8 cellular contexts compared by ENCODE assay signal in genomic region chr2:55232863-55233657, GRCh38. TPM values are rescaled to one million over a fixed set of nuclear protein-coding genes. Genes with fewer than 3 reads are reported as not detected.
A peak's percentile ranks its signal among the peaks of the same experiment; 100 is the strongest.
DNase-seq lines count a peak whose midpoint lies in the region; ATAC-seq and TF ChIP-seq lines count a peak whose summit lies in the region.

No MANE protein-coding gene starts in this region.

- peaks cover 53% of the 10 kb centered on the region for H3K36me3 ChIP-seq in WERI-Rb-1
- H3K36me3 ChIP-seq in liver (ENCODE audit: control insufficient read depth in 4 of 4, insufficient read depth in 3 of 4, low read depth in 1 of 4, low read length in 3 of 4): peaks cover 7 to 25% (median 23%) of the 10 kb centered on the region in 4 donors

- no peak for TF ChIP-seq RAD21 in liver (IDR thresholded peaks at IDR 0.05)

- H3K9me3 ChIP-seq in WERI-Rb-1 (ENCODE audit: severe bottlenecking): no peaks in the 10 kb centered on the region
- H3K9me3 ChIP-seq in liver (ENCODE audit: control insufficient read depth in 4 of 4, low read length in 3 of 4): no peaks in the 10 kb centered on the region

- H3K4me3 ChIP-seq in WERI-Rb-1 (ENCODE audit: low read depth, low read length): peak overlapping the region; percentile 82
- peak overlapping the region; percentile 69 to 99 (median 98) for H3K4me3 ChIP-seq in liver (ENCODE audit: low read depth in 1 of 3, low read length in 3 of 3)

- peaks cover 2 to 21% (median 11%) of the 10 kb centered on the region in 4 donors for H3K4me1 ChIP-seq in liver (ENCODE audit: control insufficient read depth in 4 of 4, insufficient read depth in 4 of 4, low read length in 3 of 4)

- H3K27me3 ChIP-seq in WERI-Rb-1 (ENCODE audit: insufficient read depth, low read depth, severe bottlenecking) (no peaks in the 10 kb centered on the region), liver (ENCODE audit: control insufficient read depth in 4 of 4, insufficient read depth in 4 of 4, low read length in 3 of 4) (no peaks in the 10 kb centered on the region)

- 6% methylated on average over 33 of the region's 33 CpGs for WGBS in liver

- ATAC-seq in HG03439 (IDR thresholded peaks at IDR 0.05; ENCODE audit: unreplicated experiment): peak; percentile 21
- no peak for ATAC-seq in GM18520 (IDR thresholded peaks at IDR 0.05; ENCODE audit: unreplicated experiment)

- H3K27ac ChIP-seq in WERI-Rb-1 (peak overlapping the region; percentile 99), liver (ENCODE audit: low read depth in 1 of 2, low read length in 2 of 2) (peak overlapping the region; percentile 89 to 96)

- peak overlapping the region; percentile 91 to 98 for H3K9ac ChIP-seq in liver (ENCODE audit: low read depth in 1 of 2, low read length in 2 of 2)

- TF ChIP-seq CTCF in WERI-Rb-1 (IDR thresholded peaks at IDR 0.05; ENCODE audit: low read depth, low read length) (no peak), liver (IDR thresholded peaks at IDR 0.05; ENCODE audit: low read depth, low read length, missing input control) (no peak)

- DNase-seq in NCI-H748 (lab: John Stamatoyannopoulos, UW; ENCODE audit: unreplicated experiment): peak; percentile 30
- no peak for DNase-seq in NCI-H748 treated with DMSO at 0.1 percent for 48 hours (lab: John Stamatoyannopoulos, UW)
- peak; percentile 23 for DNase-seq in WERI-Rb-1
- DNase-seq in cerebellum (ENCODE audit: low spot score): peak; percentile 19
- DNase-seq in stimulated activated CD8-positive, alpha-beta memory T cell treated with anti-CD3 and anti-CD28 coated beads, Interleukin-2, amount 100 ng/mL, for 1 hour (ENCODE audit: low read depth in 2 of 2): peak; percentile 9 to 28

TF ChIP-seq in liver, 16 proteins besides CTCF, POLR2A, EP300 and RAD21:
- TF ChIP-seq HNF4A (conservative IDR thresholded peaks at IDR 0.05) (no peak), FOXA1 (IDR thresholded peaks at IDR 0.05) (no peak), NR2F2 (IDR thresholded peaks at IDR 0.05) (no peak), SP1 (IDR thresholded peaks at IDR 0.05) (no peak), ATF3 (IDR thresholded peaks at IDR 0.05) (no peak), JUND (IDR thresholded peaks at IDR 0.05) (no peak)

RNA-seq across cellular contexts. Expression of gene RPS27A, which starts 0.6 kb away (rescaled TPM):
- total RNA-seq in cerebellum (466 TPM), liver (100 to 1,000 TPM; 225 to 555 TPM)
- polyA plus RNA-seq in liver: 100 to 1,000 TPM; 424 to 655 TPM

RNA-seq across cellular contexts. Expression of gene CLHC1, which starts 1.0 kb away (rescaled TPM):
- total RNA-seq in cerebellum (51.1 TPM), liver (1 to 10 TPM; 3.8 to 4.9 TPM)
- polyA plus RNA-seq in liver: 1 to 10 TPM in 1 of 2 donors, under 1 TPM in 1; 0.45 to 1.3 TPM

RNA-seq across cellular contexts. Expression of gene MTIF2, which starts 36.0 kb away (rescaled TPM):
- total RNA-seq in cerebellum (14.6 TPM), liver (10 to 100 TPM; 15.4 to 29.7 TPM)
- polyA plus RNA-seq in liver: 10 to 100 TPM; 17.1 to 19.3 TPM
